ENCODE assay signal across 13 cellular contexts in the genomic region with DNA sequence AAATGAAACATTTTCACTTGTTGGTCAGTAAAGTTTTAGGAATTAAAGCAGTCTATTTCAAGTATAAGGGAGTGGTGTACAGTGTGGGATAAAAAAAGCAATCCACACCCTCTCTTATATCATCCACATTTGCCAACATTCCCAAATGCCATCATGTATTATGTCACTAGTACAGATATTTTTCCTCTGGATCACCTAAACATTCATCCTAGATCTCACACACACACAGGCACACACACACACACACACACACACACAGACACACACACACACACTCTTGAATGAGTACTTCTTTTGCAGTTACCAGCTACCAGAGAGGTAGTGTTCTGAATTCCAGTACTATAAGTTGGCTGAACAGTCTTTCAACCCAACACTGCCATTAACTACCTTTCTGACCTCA.
DNase-seq lines count a peak whose midpoint lies in the region; ATAC-seq and TF ChIP-seq lines count a peak whose summit lies in the region.
"Had no signal": no experiment of that assay in that cellular context is flagged by ENCODE, and none has a peak within 500 bp of the region (broad histone marks: within the 10 kb centered on the region; RNA-seq: fewer than 3 reads in every experiment).

No MANE protein-coding gene starts in this region.

- H3K4me3 ChIP-seq in ACC112 (ENCODE audit: low read depth, low read length) = no peak overlapping the region
- H3K4me3 ChIP-seq in astrocyte of the cerebellum (ENCODE audit: low read depth, low read length) = no peak overlapping the region
- H3K4me3 ChIP-seq: gastrocnemius medialis, spleen, tibial nerve had no signal

- H3K4me1 ChIP-seq in ACC112 (ENCODE audit: control insufficient read depth, insufficient read depth, low read length, unreplicated experiment) = peaks cover 30% of the 10 kb centered on the region
- H3K4me1 ChIP-seq: gastrocnemius medialis, spleen, tibial nerve had no signal

- no peaks in the 10 kb centered on the region for H3K36me3 ChIP-seq in ACC112 (ENCODE audit: insufficient read depth, low read length)
- H3K36me3 ChIP-seq: gastrocnemius medialis, spleen, tibial nerve had no signal

- no peaks in the 10 kb centered on the region for H3K27me3 ChIP-seq in ACC112 (ENCODE audit: insufficient read depth, low read length)
- H3K27me3 ChIP-seq: gastrocnemius medialis, spleen, tibial nerve had no signal

- peak overlapping the region; percentile 14 for H2AFZ ChIP-seq in ACC112 (ENCODE audit: low read length, unreplicated experiment)

- H3K79me2 ChIP-seq in ACC112 (ENCODE audit: control insufficient read depth, insufficient read depth, low read length, unreplicated experiment) = no peaks in the 10 kb centered on the region

- no peak for TF ChIP-seq CTCF in astrocyte of the cerebellum (IDR thresholded peaks at IDR 0.05; ENCODE audit: low read depth, low read length, missing control alignments)

- in situ Hi-C loops in astrocyte of the cerebellum (cut with HindIII; ENCODE audit: low sequenced_read_pairs) = no loop called here

- peak overlapping the region; percentile 63 for H3K27ac ChIP-seq in ACC112 (ENCODE audit: low read depth, low read length)
- H3K27ac ChIP-seq: gastrocnemius medialis, spleen, tibial nerve had no signal

- peak; percentile 50 for DNase-seq in HK-2 (ENCODE audit: unreplicated experiment)
- DNase-seq in astrocyte of the cerebellum (ENCODE audit: low read depth) = peak; percentile 0
- DNase-seq in islet precursor cell = peak; percentile 75
- no peak for DNase-seq in activated T-cell treated with anti-CD3 and anti-CD28 coated beads, Interleukin-2, amount 50 U/mL, for 48 hours
- no peak for DNase-seq in NCI-H1436 treated with DMSO at 0.1 percent for 48 hours (lab: John Stamatoyannopoulos, UW)
- DNase-seq in activated CD4-positive, alpha-beta T cell treated with anti-CD3 and anti-CD28 coated beads for 1 hour = no peak
- DNase-seq: activated effector memory CD4-positive, alpha-beta T cell treated with anti-CD3 and anti-CD28 coated beads, Interleukin-2, amount 50 U/mL, for 16 hours; AML-193; gastrocnemius medialis; spleen had no signal

- ATAC-seq in HG03280 (IDR thresholded peaks at IDR 0.05; ENCODE audit: unreplicated experiment) = no peak
- ATAC-seq: gastrocnemius medialis had no signal

Comparison
In these comparisons a context has a peak if more than half of its experiments do, and no peak if none do; other contexts are left out.
1. DNase-seq: peak in HK-2 (single experiment), astrocyte of the cerebellum (single experiment) and islet precursor cell (single experiment); none in activated T-cell treated with anti-CD3 and anti-CD28 coated beads, Interleukin-2, amount 50 U/mL, for 48 hours (0 of 2), NCI-H1436 treated with DMSO at 0.1 percent for 48 hours (single experiment) and activated CD4-positive, alpha-beta T cell treated with anti-CD3 and anti-CD28 coated beads for 1 hour (single experiment).